Comparison of ENCODE assay signal across 8 cellular contexts in the genomic region with DNA sequence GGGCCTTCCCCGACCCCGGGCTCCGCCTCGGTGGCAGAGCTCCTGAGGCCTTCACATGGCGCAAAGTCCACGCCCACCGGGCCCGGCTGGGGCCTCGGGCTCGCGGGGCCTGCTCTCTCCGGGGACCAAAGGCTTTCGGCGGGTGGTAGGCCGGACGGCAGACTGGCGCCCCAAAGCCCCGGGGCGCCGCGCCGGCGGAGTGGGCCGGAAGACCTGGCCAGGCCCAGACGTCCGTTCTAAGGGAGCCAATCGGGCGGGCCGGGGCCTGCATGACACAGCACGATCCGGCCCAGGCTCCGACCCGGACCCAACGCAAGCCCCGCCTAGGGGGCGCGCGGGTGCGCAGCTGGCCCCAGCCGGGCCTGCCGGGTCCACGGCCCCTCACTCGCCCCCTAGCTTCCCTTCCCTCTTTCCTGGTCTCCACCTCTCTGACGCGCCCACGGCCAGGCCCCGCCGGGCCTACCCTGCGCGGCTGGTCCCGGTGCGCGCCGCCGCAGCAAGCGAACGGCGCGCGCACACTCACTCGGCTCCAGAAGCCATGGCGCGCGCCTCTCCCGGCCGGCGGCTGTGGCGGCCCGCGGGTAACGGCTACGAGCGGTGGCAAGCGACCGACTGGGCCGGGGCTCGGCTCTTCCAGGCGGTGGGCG. TPM values are rescaled to one million over a fixed set of nuclear protein-coding genes. Genes with fewer than 3 reads are reported as not detected.
A peak's percentile ranks its signal among the peaks of the same experiment; 100 is the strongest.
DNase-seq lines count a peak whose midpoint lies in the region; ATAC-seq and TF ChIP-seq lines count a peak whose summit lies in the region.

No MANE protein-coding gene starts in this region.

- no peaks in the 10 kb centered on the region for H3K9me3 ChIP-seq in BE2C

- peak; percentile 56 for ATAC-seq in GM19023 (IDR thresholded peaks at IDR 0.05; ENCODE audit: unreplicated experiment)
- peak; percentile 51 for ATAC-seq in HG03196 (IDR thresholded peaks at IDR 0.05; ENCODE audit: unreplicated experiment)

- H3K36me3 ChIP-seq in BE2C = peaks cover 54% of the 10 kb centered on the region

- intact Hi-C loops in lower leg skin (cut with DNase I; ENCODE audit: low total_unique reads) = no loop called here

- TF ChIP-seq CTCF in BE2C (IDR thresholded peaks at IDR 0.05; ENCODE audit: low read depth, low read length) = peak; percentile 46
- no peak for TF ChIP-seq CTCF in lower leg skin (IDR thresholded peaks at IDR 0.05)

- H3K4me3 ChIP-seq in BE2C (ENCODE audit: low read depth, low read length) (peak overlapping the region; percentile 97), lower leg skin (ENCODE audit: low read depth, poor library complexity, severe bottlenecking) (peak overlapping the region; percentile 99)

- no peak for TF ChIP-seq POLR2A in lower leg skin (IDR thresholded peaks at IDR 0.05)

- no peaks in the 10 kb centered on the region for H3K27me3 ChIP-seq in BE2C

- 0 to 1% methylated on average over 26 to 42 of the region's 79 CpGs for WGBS in lower leg skin, 2 donors

- peak; percentile 91 for DNase-seq in BE2C
- DNase-seq in NCI-H446 (lab: John Stamatoyannopoulos, UW) = peak; percentile 78 to 88
- DNase-seq in activated CD4-positive, alpha-beta T cell treated with anti-CD3 and anti-CD28 coated beads, Interleukin-2, amount 50 U/mL, for 24 hours (ENCODE audit: low read depth in 1 of 2, low spot score in 1 of 2) = peak; percentile 60 to 61
- peak; percentile 69 to 90 for DNase-seq in dermis microvascular lymphatic vessel endothelial cell (ENCODE audit: low read depth in 2 of 2)
- peak; percentile 69 to 96 for DNase-seq in lower leg skin (ENCODE audit: low spot score in 2 of 2)
- peak; percentile 70 for DNase-seq in stimulated activated CD4-positive, alpha-beta T cell treated with anti-CD3 and anti-CD28 coated beads, Interleukin-4, amount 100 ng/mL, for 4 hours

- H3K4me1 ChIP-seq in BE2C = peaks cover 3% of the 10 kb centered on the region; the same call in 1 of the 2 replicates

RNA-seq across cellular contexts. Expression of gene VCP, which starts 0.5 kb away (rescaled TPM):
- 117 TPM for polyA plus RNA-seq in BE2C (2012; ENCODE audit: insufficient read depth, insufficient read length, low read depth)
- 509 and 563 TPM in 2 replicates for total RNA-seq in dermis microvascular lymphatic vessel endothelial cell
- 100 to 1,000 TPM; 122 to 194 (median 156) TPM for total RNA-seq in lower leg skin

RNA-seq across cellular contexts. Expression of gene FANCG, which starts 7.8 kb away (rescaled TPM):
- polyA plus RNA-seq in BE2C (2012; ENCODE audit: insufficient read depth, insufficient read length, low read depth) = 9.5 TPM
- total RNA-seq in dermis microvascular lymphatic vessel endothelial cell (13.9 and 19.3 TPM in 2 replicates), lower leg skin (10 to 100 TPM in 3 of 4 donors, 1 to 10 TPM in 1; 5.3 to 34.7 (median 11.6) TPM)

RNA-seq across cellular contexts. Expression of gene PIGO, which starts 24.5 kb away (rescaled TPM):
- polyA plus RNA-seq in BE2C (2012; ENCODE audit: insufficient read depth, insufficient read length, low read depth) = 23.5 TPM
- total RNA-seq in dermis microvascular lymphatic vessel endothelial cell = 7.4 and 9.5 TPM in 2 replicates
- 10 to 100 TPM in 3 of 4 donors, 1 to 10 TPM in 1; 9.8 to 21.3 (median 19.0) TPM for total RNA-seq in lower leg skin

RNA-seq across cellular contexts. Expression of gene STOML2, which starts 31.0 kb away (rescaled TPM):
- 142 TPM for polyA plus RNA-seq in BE2C (2012; ENCODE audit: insufficient read depth, insufficient read length, low read depth)
- 199 and 234 TPM in 2 replicates for total RNA-seq in dermis microvascular lymphatic vessel endothelial cell
- 100 to 1,000 TPM in 2 of 4 donors, 10 to 100 TPM in 2; 76.3 to 105 (median 88.6) TPM for total RNA-seq in lower leg skin

RNA-seq across cellular contexts. Expression of gene ATOSB, which starts 43.7 kb away (rescaled TPM):
- 17.6 TPM for polyA plus RNA-seq in BE2C (2012; ENCODE audit: insufficient read depth, insufficient read length, low read depth)
- total RNA-seq in dermis microvascular lymphatic vessel endothelial cell = 6.0 and 8.3 TPM in 2 replicates
- total RNA-seq in lower leg skin = 10 to 100 TPM; 16.7 to 27.9 (median 19.4) TPM

Comparison
In these comparisons a context has a peak if more than half of its experiments do, and no peak if none do; other contexts are left out.
1. Peak in every context shown above with its lines: DNase-seq, ATAC-seq and H3K4me3 ChIP-seq.